In genomic region chr10:31017534-31018361, GRCh38 we compare ENCODE assay signal across 27 cellular contexts. TPM values are rescaled to one million over a fixed set of nuclear protein-coding genes. Genes with fewer than 3 reads are reported as not detected.
DNase-seq lines count a peak whose midpoint lies in the region; ATAC-seq, FAIRE-seq and TF ChIP-seq lines count a peak whose summit lies in the region.
"Had no signal": no experiment of that assay in that cellular context is flagged by ENCODE, and none has a peak within 500 bp of the region (broad histone marks: within the 10 kb centered on the region; RNA-seq: fewer than 3 reads in every experiment).

No MANE protein-coding gene starts in this region.

- no peaks in the 10 kb centered on the region for H3K9me3 ChIP-seq in gastrocnemius medialis
- H3K9me3 ChIP-seq in transverse colon: no peaks in the 10 kb centered on the region
- H3K9me3 ChIP-seq: esophagus squamous epithelium, tibial nerve had no signal

- DNase-seq in D721Med (ENCODE audit: insufficient read length, low spot score) (peak; percentile 17), amniotic epithelial cell (ENCODE audit: low read depth) (peak; percentile 79), left cardiac atrium (no peak), gastrocnemius medialis (no peak), transverse colon (no peak), GM13976 (ENCODE audit: low spot score) (no peak), foreskin fibroblast (no peak)
- DNase-seq: activated CD4-positive, alpha-beta T cell treated with anti-CD3 and anti-CD28 coated beads for 1 hour; activated CD8-positive, alpha-beta T cell treated with anti-CD3 and anti-CD28 coated beads for 36 hours; activated effector memory CD4-positive, alpha-beta T cell treated with Interleukin-2 at 50 U/mL for 16 hours; activated naive CD8-positive, alpha-beta T cell treated with anti-CD3 and anti-CD28 coated beads, Interleukin-2, amount 50 U/mL, for 24 hours; CD8-positive, alpha-beta memory T cell; DMS153; esophagus squamous epithelium; GOT3; MV-4-11; NCI-H1694; NCI-H2171; NCI-H526; stimulated activated CD4-positive, alpha-beta T cell treated with anti-CD3 and anti-CD28 coated beads, Interleukin-12 subunit alpha, Interleukin-12 subunit beta, amount 100 ng/mL, for 4 hours; stimulated activated CD4-positive, alpha-beta T cell treated with anti-CD3 and anti-CD28 coated beads, Interleukin-4, amount 100 ng/mL, for 4 hours; stimulated activated naive CD4-positive, alpha-beta T cell had no signal

- in situ Hi-C loops in gastrocnemius medialis (cut with MboI; ENCODE audit: low sequenced_read_pairs in 4 of 4): no loop called here
- in situ Hi-C loops in transverse colon (cut with MboI; ENCODE audit: low pct_ligation_motif_present in 1 of 4, low pct_unique_long_range_greater_than_20kb in 1 of 4, low sequenced_read_pairs in 3 of 4): no loop called here
- in situ Hi-C loops in GM13976 (cut with MboI; ENCODE audit: low sequenced_read_pairs, unreplicated experiment): no loop called here

- no peak overlapping the region for H3K4me3 ChIP-seq in gastrocnemius medialis
- no peak overlapping the region for H3K4me3 ChIP-seq in transverse colon
- H3K4me3 ChIP-seq in foreskin fibroblast (ENCODE audit: low read depth in 1 of 2, low read length in 2 of 2): no peak overlapping the region
- H3K4me3 ChIP-seq: cardiac muscle cell, esophagus squamous epithelium, tibial nerve had no signal

- TF ChIP-seq CTCF in D721Med (IDR thresholded peaks at IDR 0.05; ENCODE audit: insufficient read depth, missing control alignments) (no peak), gastrocnemius medialis (IDR thresholded peaks at IDR 0.05 in 4 of 5, conservative IDR thresholded peaks at IDR 0.05 in 1 of 5) (no peak), transverse colon (IDR thresholded peaks at IDR 0.05) (no peak), GM13976 (IDR thresholded peaks at IDR 0.05; ENCODE audit: borderline replicate concordance, control extremely low read depth, extremely low read depth, insufficient read depth, missing control alignments) (no peak), foreskin fibroblast (IDR thresholded peaks at IDR 0.05; ENCODE audit: low read depth, low read length) (no peak)

- H3K36me3 ChIP-seq in gastrocnemius medialis: no peaks in the 10 kb centered on the region
- no peaks in the 10 kb centered on the region for H3K36me3 ChIP-seq in transverse colon
- H3K36me3 ChIP-seq: cardiac muscle cell, esophagus squamous epithelium, tibial nerve had no signal

- FAIRE-seq in D721Med (lab: Jason Lieb, UNC): peak; percentile 96
- FAIRE-seq: A204.1, TTC549 had no signal

- no peak for TF ChIP-seq EP300 in transverse colon (IDR thresholded peaks at IDR 0.05; ENCODE audit: low read depth)

- H3K4me1 ChIP-seq in gastrocnemius medialis (peaks cover 37 to 41% of the 10 kb centered on the region in 2 donors), transverse colon (peaks cover 0 to 15% (median 3%) of the 10 kb centered on the region in 4 donors)

- H3K27ac ChIP-seq in gastrocnemius medialis (peak overlapping the region; percentile 8 to 69 (median 66)), transverse colon (peak overlapping the region in 2 of 4 donors; percentile 28 to 50)
- H3K27ac ChIP-seq: cardiac muscle cell had no signal

- H3K27me3 ChIP-seq in gastrocnemius medialis (no peaks in the 10 kb centered on the region), transverse colon (no peaks in the 10 kb centered on the region)
- H3K27me3 ChIP-seq: cardiac muscle cell, esophagus squamous epithelium, tibial nerve had no signal

- 64 to 92% methylated on average over 2 to 4 of the region's 4 CpGs for WGBS in transverse colon (ENCODE audit: low coverage in 1 of 2), 2 donors

- peak; percentile 48 to 52 for ATAC-seq in left cardiac atrium
- ATAC-seq in gastrocnemius medialis: peak in 1 of 2 donors; percentile 44
- ATAC-seq in HG03135 (IDR thresholded peaks at IDR 0.05; ENCODE audit: unreplicated experiment): no peak
- ATAC-seq: activated CD8-positive, alpha-beta T cell treated with anti-CD3 and anti-CD28 coated beads for 36 hours; activated naive CD8-positive, alpha-beta T cell treated with anti-CD3 and anti-CD28 coated beads, Interleukin-2, amount 50 U/mL, for 24 hours had no signal

- TF ChIP-seq POLR2A in gastrocnemius medialis (IDR thresholded peaks at IDR 0.05) (no peak), transverse colon (IDR thresholded peaks at IDR 0.05) (no peak)

- intact Hi-C loops in left cardiac atrium (cut with DNase I): no loop called here
- intact Hi-C loops in gastrocnemius medialis (cut with DNase I; ENCODE audit: low total_unique reads): no loop called here
- intact Hi-C loops in transverse colon (cut with DNase I; ENCODE audit: low total_unique reads): no loop called here

RNA-seq across cellular contexts. Expression of gene ZNF438, which starts 13.9 kb away (rescaled TPM):
- total RNA-seq in left cardiac atrium (10 to 100 TPM; 11.4 to 11.6 TPM), gastrocnemius medialis (10 to 100 TPM; 14.4 to 37.0 (median 26.5) TPM), transverse colon (1 to 10 TPM; 4.4 to 7.4 (median 6.4) TPM)

Comparison
In these comparisons a context has a peak if more than half of its experiments do, and no peak if none do; other contexts are left out.
1. DNase-seq: peak in D721Med (single experiment) and amniotic epithelial cell (single experiment); none in left cardiac atrium (single experiment), gastrocnemius medialis (0 of 2), transverse colon (single experiment), GM13976 (single experiment) and foreskin fibroblast (0 of 2).